In the genomic region with DNA sequence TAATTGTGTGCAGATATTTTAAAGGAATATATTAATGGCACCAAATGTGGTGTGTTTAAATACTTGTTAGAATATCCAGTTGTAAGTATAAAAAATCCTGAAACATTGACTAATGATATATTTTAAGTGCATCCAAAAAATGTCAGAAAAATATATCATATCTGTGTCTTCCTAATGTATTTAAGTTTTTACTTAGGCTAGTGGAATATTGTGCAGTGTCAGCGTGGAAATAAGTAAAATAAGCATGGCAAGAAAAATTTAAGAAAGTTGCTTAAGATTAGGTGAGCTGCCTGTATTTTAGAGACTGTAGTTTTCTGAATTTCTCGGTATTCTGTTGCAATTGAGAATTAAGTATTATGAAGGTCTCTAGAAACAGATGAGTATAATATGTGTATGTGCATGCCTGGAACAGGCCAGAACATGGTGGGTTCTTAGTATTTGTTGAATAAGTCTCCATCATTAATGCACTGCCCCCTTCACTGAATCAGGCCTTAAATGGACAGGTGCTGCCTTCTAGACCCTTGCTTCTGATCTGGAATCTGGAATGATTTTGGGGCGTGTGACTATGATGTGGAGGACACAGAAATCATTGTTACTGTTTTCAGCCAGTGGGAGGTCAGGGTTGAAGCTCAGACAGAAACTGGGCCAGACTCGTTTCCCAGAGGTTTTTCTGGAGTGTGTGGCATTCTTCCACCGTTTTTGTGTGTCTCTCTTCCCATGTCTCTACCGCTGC, we compare ENCODE assay signal across 1 cellular context.
TF ChIP-seq lines count a peak whose summit lies in the region.

No MANE protein-coding gene starts in this region.

TF ChIP-seq in GM23338, 12 proteins besides CTCF, POLR2A, EP300 and RAD21 (continued from another document):
- TF ChIP-seq, protein P1, sequence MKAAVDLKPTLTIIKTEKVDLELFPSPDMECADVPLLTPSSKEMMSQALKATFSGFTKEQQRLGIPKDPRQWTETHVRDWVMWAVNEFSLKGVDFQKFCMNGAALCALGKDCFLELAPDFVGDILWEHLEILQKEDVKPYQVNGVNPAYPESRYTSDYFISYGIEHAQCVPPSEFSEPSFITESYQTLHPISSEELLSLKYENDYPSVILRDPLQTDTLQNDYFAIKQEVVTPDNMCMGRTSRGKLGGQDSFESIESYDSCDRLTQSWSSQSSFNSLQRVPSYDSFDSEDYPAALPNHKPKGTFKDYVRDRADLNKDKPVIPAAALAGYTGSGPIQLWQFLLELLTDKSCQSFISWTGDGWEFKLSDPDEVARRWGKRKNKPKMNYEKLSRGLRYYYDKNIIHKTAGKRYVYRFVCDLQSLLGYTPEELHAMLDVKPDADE (IDR thresholded peaks at IDR 0.05), result no peak
- TF ChIP-seq ZNF114 (CRISPR knock-in tag; IDR thresholded peaks at IDR 0.05), result no peak
- no peak for TF ChIP-seq CREB1 (CRISPR knock-in tag; IDR thresholded peaks at IDR 0.05; ENCODE audit: low read depth)
- TF ChIP-seq ZNF331 (CRISPR knock-in tag; IDR thresholded peaks at IDR 0.05; ENCODE audit: low read depth), result no peak
- TF ChIP-seq JUNB (IDR thresholded peaks at IDR 0.05; ENCODE audit: unreplicated experiment), result no peak
- TF ChIP-seq, protein P2, sequence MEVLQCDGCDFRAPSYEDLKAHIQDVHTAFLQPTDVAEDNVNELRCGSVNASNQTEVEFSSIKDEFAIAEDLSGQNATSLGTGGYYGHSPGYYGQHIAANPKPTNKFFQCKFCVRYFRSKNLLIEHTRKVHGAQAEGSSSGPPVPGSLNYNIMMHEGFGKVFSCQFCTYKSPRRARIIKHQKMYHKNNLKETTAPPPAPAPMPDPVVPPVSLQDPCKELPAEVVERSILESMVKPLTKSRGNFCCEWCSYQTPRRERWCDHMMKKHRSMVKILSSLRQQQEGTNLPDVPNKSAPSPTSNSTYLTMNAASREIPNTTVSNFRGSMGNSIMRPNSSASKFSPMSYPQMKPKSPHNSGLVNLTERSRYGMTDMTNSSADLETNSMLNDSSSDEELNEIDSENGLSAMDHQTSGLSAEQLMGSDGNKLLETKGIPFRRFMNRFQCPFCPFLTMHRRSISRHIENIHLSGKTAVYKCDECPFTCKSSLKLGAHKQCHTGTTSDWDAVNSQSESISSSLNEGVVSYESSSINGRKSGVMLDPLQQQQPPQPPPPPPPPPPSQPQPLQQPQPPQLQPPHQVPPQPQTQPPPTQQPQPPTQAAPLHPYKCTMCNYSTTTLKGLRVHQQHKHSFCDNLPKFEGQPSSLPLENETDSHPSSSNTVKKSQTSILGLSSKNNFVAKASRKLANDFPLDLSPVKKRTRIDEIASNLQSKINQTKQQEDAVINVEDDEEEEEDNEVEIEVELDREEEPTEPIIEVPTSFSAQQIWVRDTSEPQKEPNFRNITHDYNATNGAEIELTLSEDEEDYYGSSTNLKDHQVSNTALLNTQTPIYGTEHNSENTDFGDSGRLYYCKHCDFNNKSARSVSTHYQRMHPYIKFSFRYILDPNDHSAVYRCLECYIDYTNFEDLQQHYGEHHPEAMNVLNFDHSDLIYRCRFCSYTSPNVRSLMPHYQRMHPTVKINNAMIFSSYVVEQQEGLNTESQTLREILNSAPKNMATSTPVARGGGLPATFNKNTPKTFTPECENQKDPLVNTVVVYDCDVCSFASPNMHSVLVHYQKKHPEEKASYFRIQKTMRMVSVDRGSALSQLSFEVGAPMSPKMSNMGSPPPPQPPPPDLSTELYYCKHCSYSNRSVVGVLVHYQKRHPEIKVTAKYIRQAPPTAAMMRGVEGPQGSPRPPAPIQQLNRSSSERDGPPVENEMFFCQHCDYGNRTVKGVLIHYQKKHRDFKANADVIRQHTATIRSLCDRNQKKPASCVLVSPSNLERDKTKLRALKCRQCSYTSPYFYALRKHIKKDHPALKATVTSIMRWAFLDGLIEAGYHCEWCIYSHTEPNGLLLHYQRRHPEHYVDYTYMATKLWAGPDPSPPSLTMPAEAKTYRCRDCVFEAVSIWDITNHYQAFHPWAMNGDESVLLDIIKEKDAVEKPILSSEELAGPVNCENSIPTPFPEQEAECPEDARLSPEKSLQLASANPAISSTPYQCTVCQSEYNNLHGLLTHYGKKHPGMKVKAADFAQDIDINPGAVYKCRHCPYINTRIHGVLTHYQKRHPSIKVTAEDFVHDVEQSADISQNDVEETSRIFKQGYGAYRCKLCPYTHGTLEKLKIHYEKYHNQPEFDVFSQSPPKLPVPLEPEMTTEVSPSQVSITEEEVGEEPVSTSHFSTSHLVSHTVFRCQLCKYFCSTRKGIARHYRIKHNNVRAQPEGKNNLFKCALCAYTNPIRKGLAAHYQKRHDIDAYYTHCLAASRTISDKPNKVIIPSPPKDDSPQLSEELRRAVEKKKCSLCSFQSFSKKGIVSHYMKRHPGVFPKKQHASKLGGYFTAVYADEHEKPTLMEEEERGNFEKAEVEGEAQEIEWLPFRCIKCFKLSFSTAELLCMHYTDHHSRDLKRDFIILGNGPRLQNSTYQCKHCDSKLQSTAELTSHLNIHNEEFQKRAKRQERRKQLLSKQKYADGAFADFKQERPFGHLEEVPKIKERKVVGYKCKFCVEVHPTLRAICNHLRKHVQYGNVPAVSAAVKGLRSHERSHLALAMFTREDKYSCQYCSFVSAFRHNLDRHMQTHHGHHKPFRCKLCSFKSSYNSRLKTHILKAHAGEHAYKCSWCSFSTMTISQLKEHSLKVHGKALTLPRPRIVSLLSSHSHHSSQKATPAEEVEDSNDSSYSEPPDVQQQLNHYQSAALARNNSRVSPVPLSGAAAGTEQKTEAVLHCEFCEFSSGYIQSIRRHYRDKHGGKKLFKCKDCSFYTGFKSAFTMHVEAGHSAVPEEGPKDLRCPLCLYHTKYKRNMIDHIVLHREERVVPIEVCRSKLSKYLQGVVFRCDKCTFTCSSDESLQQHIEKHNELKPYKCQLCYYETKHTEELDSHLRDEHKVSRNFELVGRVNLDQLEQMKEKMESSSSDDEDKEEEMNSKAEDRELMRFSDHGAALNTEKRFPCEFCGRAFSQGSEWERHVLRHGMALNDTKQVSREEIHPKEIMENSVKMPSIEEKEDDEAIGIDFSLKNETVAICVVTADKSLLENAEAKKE (CRISPR knock-in tag; IDR thresholded peaks at IDR 0.05), result no peak
- TF ChIP-seq STAT1 (IDR thresholded peaks at IDR 0.05; ENCODE audit: unreplicated experiment), result no peak
- TF ChIP-seq EZH2 (IDR thresholded peaks at IDR 0.05; ENCODE audit: low read depth, unreplicated experiment), result no peak
